8 cellular contexts compared by ENCODE assay signal in genomic region chr9:92716557-92716956, GRCh38. TPM values are rescaled to one million over a fixed set of nuclear protein-coding genes. Genes with fewer than 3 reads are reported as not detected.
DNase-seq lines count a peak whose midpoint lies in the region; ATAC-seq and TF ChIP-seq lines count a peak whose summit lies in the region.

No MANE protein-coding gene starts in this region.

- POLR2A ChIA-PET in CD8-positive, alpha-beta memory T cell (lab: Charles Lee): no interaction called here
- POLR2A ChIA-PET in HCT116 (lab: Charles Lee): no interaction called here

- H3K9me3 Mint-ChIP-seq in CD8-positive, alpha-beta memory T cell: no peaks in the 10 kb centered on the region

- intact Hi-C loops in HCT116 (cut with micrococcal nuclease): loop anchor here (1.0 kb wide), 1 partner anchor 74 kb away; no protein-coding TSS in a partner anchor

- ATAC-seq in HCT116: peak; percentile 88
- no peak for ATAC-seq in HG02973 (IDR thresholded peaks at IDR 0.05; ENCODE audit: unreplicated experiment)

- peak; percentile 60 to 85 (median 76) for DNase-seq in CD8-positive, alpha-beta memory T cell
- peak; percentile 15 for DNase-seq in HCT116 (ENCODE audit: low read depth, low spot score)
- DNase-seq in OCI-M1 (lab: John Stamatoyannopoulos, UW): peak; percentile 61
- peak; percentile 70 to 86 for DNase-seq in activated T-helper 1 cell treated with anti-CD3 and anti-CD28 coated beads, Interleukin-2, amount 50 U/mL, for 16 hours (ENCODE audit: low read depth in 1 of 2, low spot score in 1 of 2)
- DNase-seq in germinal center (ENCODE audit: low spot score): peak; percentile 83
- DNase-seq in retina: peak; percentile 75
- DNase-seq in NCI-H187 treated with DMSO at 0.1 percent for 48 hours (lab: John Stamatoyannopoulos, UW): no peak

- no peak overlapping the region for H3K4me3 ChIP-seq in CD8-positive, alpha-beta memory T cell (ENCODE audit: low read length)
- H3K4me3 ChIP-seq in HCT116 (replicated peaks in 1 of 2; ENCODE audit: low read depth in 1 of 2, low read length in 2 of 2): no peak overlapping the region

- no peak overlapping the region for H3K27ac ChIP-seq in CD8-positive, alpha-beta memory T cell (ENCODE audit: low read depth, low read length)
- no peak overlapping the region for H3K27ac ChIP-seq in HCT116 (ENCODE audit: low read depth, low read length)

- BruUV-seq in HCT116 (replicated peaks; lab: Mats Ljungman, UMichigan): no TSS peak

- TF ChIP-seq RAD21 in HCT116 (IDR thresholded peaks at IDR 0.05; ENCODE audit: low read depth): peak; percentile 85

- H3K36me3 ChIP-seq in CD8-positive, alpha-beta memory T cell (ENCODE audit: insufficient read depth, low read length): peaks cover 48% of the 10 kb centered on the region
- H3K36me3 ChIP-seq in HCT116 (ENCODE audit: control insufficient read depth in 1 of 2, insufficient read depth in 2 of 2, low read length in 2 of 2): peaks cover 47 to 48% of the 10 kb centered on the region in 2 experiments; a peak in 3 of 4 replicates

- H3K79me2 ChIP-seq in HCT116 (ENCODE audit: insufficient read depth, low read length): no peaks in the 10 kb centered on the region; the same call in 1 of the 2 replicates

- no peaks in the 10 kb centered on the region for H3K27me3 Mint-ChIP-seq in CD8-positive, alpha-beta memory T cell

- H3K36me3 Mint-ChIP-seq in CD8-positive, alpha-beta memory T cell: peaks cover 3 to 85% (median 18%) of the 10 kb centered on the region in 3 donors

- no peaks in the 10 kb centered on the region for H3K9me2 ChIP-seq in HCT116 (ENCODE audit: insufficient read depth)

- H3K4me2 ChIP-seq in HCT116 (ENCODE audit: low read length): no peak overlapping the region

- H3K9ac ChIP-seq in HCT116 (ENCODE audit: low read length): no peak overlapping the region

- peaks cover 16% of the 10 kb centered on the region for H3K4me1 ChIP-seq in CD8-positive, alpha-beta memory T cell (ENCODE audit: insufficient read depth, low read length)
- no peaks in the 10 kb centered on the region for H3K4me1 ChIP-seq in HCT116 (ENCODE audit: control insufficient read depth in 1 of 2, insufficient read depth in 2 of 2, low read length in 2 of 2)

- no peaks in the 10 kb centered on the region for H3K9me3 ChIP-seq in CD8-positive, alpha-beta memory T cell (ENCODE audit: low read length)
- H3K9me3 ChIP-seq in HCT116 (ENCODE audit: control insufficient read depth in 1 of 2, insufficient read depth in 1 of 2, low read depth in 1 of 2, low read length in 2 of 2): no peaks in the 10 kb centered on the region

- TF ChIP-seq POLR2A in HCT116 (IDR thresholded peaks at IDR 0.05; ENCODE audit: borderline replicate concordance, extremely low read depth, insufficient read depth, insufficient read length): no peak

- peak overlapping the region in 5 of 8 donors; percentile 15 to 84 (median 60) for H3K27ac Mint-ChIP-seq in CD8-positive, alpha-beta memory T cell

- no peak overlapping the region for H3K4me3 Mint-ChIP-seq in CD8-positive, alpha-beta memory T cell

- peak; percentile 71 to 95 (median 95) for TF ChIP-seq CTCF in HCT116 (IDR thresholded peaks at IDR 0.05 in 2 of 3, conservative IDR thresholded peaks at IDR 0.05 in 1 of 3; ENCODE audit: borderline replicate concordance in 1 of 3, insufficient read depth in 1 of 3, low read depth in 2 of 3, low read length in 2 of 3)

- no peaks in the 10 kb centered on the region; the same call in 1 of the 2 replicates for H4K20me1 ChIP-seq in HCT116 (ENCODE audit: insufficient read depth)

- peaks cover 17 to 27% (median 21%) of the 10 kb centered on the region in 3 donors for H3K4me1 Mint-ChIP-seq in CD8-positive, alpha-beta memory T cell

- CTCF ChIA-PET in CD8-positive, alpha-beta memory T cell (lab: Charles Lee): interaction anchor here (0.8 to 6.8 kb wide), 7 partner anchors 9 to 79 kb away, joined by 3 to 41 read pairs (median 4); partner anchors contain the start of gene IPPK
- CTCF ChIA-PET in HCT116 (lab: Charles Lee): interaction anchor here (0.7 to 3.9 kb wide), 2 partner anchors 74 to 93 kb away, joined by 3 to 26 read pairs; no protein-coding TSS in a partner anchor

- no peaks in the 10 kb centered on the region for H3K27me3 ChIP-seq in CD8-positive, alpha-beta memory T cell (ENCODE audit: insufficient read depth, low read length, poor library complexity, severe bottlenecking)
- no peaks in the 10 kb centered on the region for H3K27me3 ChIP-seq in HCT116 (ENCODE audit: insufficient read depth, low read length)

- H2AFZ ChIP-seq in HCT116 (ENCODE audit: low read depth, low read length, poor library complexity, severe bottlenecking): no peak overlapping the region

- RAD21 ChIA-PET in HCT116 (lab: Charles Lee; ENCODE audit: low non-redundant PET in 1 of 2, low total read pairs in 2 of 2, uncharacterized antibody in 2 of 2, unreplicated experiment in 2 of 2): interaction anchor here (1.5 to 1.9 kb wide), 2 partner anchors 74 to 75 kb away, joined by 6 read pairs; no protein-coding TSS in a partner anchor

TF ChIP-seq in HCT116, 20 proteins besides CTCF, POLR2A, EP300 and RAD21:
- no peak for TF ChIP-seq YY1 (IDR thresholded peaks at IDR 0.05; ENCODE audit: extremely low read depth, insufficient replicate concordance, low read depth, low read length)
- TF ChIP-seq CBX3 (IDR thresholded peaks at IDR 0.05; ENCODE audit: low read depth): no peak
- TF ChIP-seq REST (IDR thresholded peaks at IDR 0.05; ENCODE audit: low read depth): no peak
- TF ChIP-seq SRF (IDR thresholded peaks at IDR 0.05; ENCODE audit: low read depth): no peak
- no peak for TF ChIP-seq JUND (IDR thresholded peaks at IDR 0.05)
- no peak for TF ChIP-seq ZNF274 (IDR thresholded peaks at IDR 0.05; ENCODE audit: low read depth, low read length)
- no peak for TF ChIP-seq SIN3A (IDR thresholded peaks at IDR 0.05; ENCODE audit: low read depth)
- TF ChIP-seq ZFX (IDR thresholded peaks at IDR 0.05): no peak
- no peak for TF ChIP-seq TCF7L2 (IDR thresholded peaks at IDR 0.05; ENCODE audit: borderline replicate concordance, extremely low read depth, insufficient read depth, insufficient read length)
- no peak for TF ChIP-seq ZBTB33 (IDR thresholded peaks at IDR 0.05; ENCODE audit: extremely low read depth, insufficient replicate concordance, low read length)

RNA-seq across cellular contexts. Expression of gene IPPK, which starts 46.6 kb away (rescaled TPM):
- 10 to 100 TPM; 13.5 to 13.7 TPM for total RNA-seq in CD8-positive, alpha-beta memory T cell
- polyA plus RNA-seq in CD8-positive, alpha-beta memory T cell: 9.2 TPM
- 15.4 TPM for total RNA-seq in HCT116 (2021; ENCODE audit: unreplicated experiment)
- polyA plus RNA-seq in HCT116 (2012): 14.5 and 16.9 TPM in 2 replicates

RNA-seq across cellular contexts. Expression of gene BICD2, which starts 48.1 kb away (rescaled TPM):
- 10 to 100 TPM; 26.7 to 27.1 TPM for total RNA-seq in CD8-positive, alpha-beta memory T cell
- polyA plus RNA-seq in CD8-positive, alpha-beta memory T cell: 18.6 TPM
- 23.4 TPM for total RNA-seq in HCT116 (2021; ENCODE audit: unreplicated experiment)
- 12.9 and 16.0 TPM in 2 replicates for polyA plus RNA-seq in HCT116 (2012)
